Comparison of ENCODE assay signal across 16 cellular contexts in genomic region chr1:35564884-35565741, GRCh38. TPM values are rescaled to one million over a fixed set of nuclear protein-coding genes. Genes with fewer than 3 reads are reported as not detected.
DNase-seq lines count a peak whose midpoint lies in the region; ATAC-seq, FAIRE-seq and TF ChIP-seq lines count a peak whose summit lies in the region.
"Had no signal": no experiment of that assay in that cellular context is flagged by ENCODE, and none has a peak within 500 bp of the region (broad histone marks: within the 10 kb centered on the region; RNA-seq: fewer than 3 reads in every experiment).

No MANE protein-coding gene starts in this region.

- TF ChIP-seq RAD21 in K562 (CRISPR knock-in tag; conservative IDR thresholded peaks at IDR 0.05 in 1 of 2, IDR thresholded peaks at IDR 0.05 in 1 of 2) = no peak

- POLR2A ChIA-PET in activated CD4-positive, alpha-beta memory T cell treated with anti-CD3 and anti-CD28 coated beads for 36 hours (lab: Charles Lee) = interaction anchor here (1.5 to 1.6 kb wide), 2 partner anchors 114 to 150 kb away, joined by 4 to 5 read pairs; no protein-coding TSS in a partner anchor
- POLR2A ChIA-PET in activated CD4-positive, alpha-beta memory T cell treated with anti-CD3 and anti-CD28 coated beads, Interleukin-2, amount 10 ng/mL, durations not matched to agents 7 days and 5 days (lab: Charles Lee) = interaction anchor here (0.7 to 1.6 kb wide), 8 partner anchors 8 to 204 kb away, joined by 3 to 6 read pairs (median 3); partner anchors contain the start of genes CLSPN and TFAP2E
- POLR2A ChIA-PET in K562 (lab: Yijun Ruan, JAX) = interaction anchor here (0.6 to 1.6 kb wide), 9 partner anchors 13 to 633 kb away, joined by 3 to 13 read pairs (median 4); no protein-coding TSS in a partner anchor

- TF ChIP-seq CTCF in K562 (IDR thresholded peaks at IDR 0.05 in 2 of 3, conservative IDR thresholded peaks at IDR 0.05 in 1 of 3; ENCODE audit: insufficient read depth in 2 of 3, low read depth in 1 of 3, low read length in 3 of 3) = no peak

- no peak overlapping the region for H3K27ac ChIP-seq in K562 (ENCODE audit: extremely low read depth, low read depth, low read length)
- no peak overlapping the region for H3K27ac ChIP-seq in neuronal stem cell (replicated peaks; ENCODE audit: low read length)
- H3K27ac ChIP-seq in SJCRH30 = no peak overlapping the region
- H3K27ac ChIP-seq: breast epithelium, esophagus muscularis mucosa, lower lobe of right lung had no signal

- peak; percentile 1 for DNase-seq in activated CD4-positive, alpha-beta memory T cell treated with anti-CD3 and anti-CD28 coated beads for 36 hours
- DNase-seq in activated CD4-positive, alpha-beta memory T cell treated with anti-CD3 and anti-CD28 coated beads, Interleukin-2, amount 10 ng/mL, durations not matched to agents 7 days and 5 days = no peak
- peak; percentile 45 for DNase-seq in H7
- no peak for DNase-seq in K562 (ENCODE audit: extremely low read depth in 1 of 4, low spot score in 3 of 4)
- DNase-seq in neuronal stem cell (ENCODE audit: low spot score) = no peak
- DNase-seq in SJCRH30 = no peak
- no peak for DNase-seq in EL

- no peaks in the 10 kb centered on the region for H3K9me1 ChIP-seq in K562 (ENCODE audit: control insufficient read depth, insufficient read depth, low read length)

- H3K4me1 ChIP-seq in K562 (replicated peaks in 1 of 2; ENCODE audit: control insufficient read depth in 2 of 2, insufficient read depth in 2 of 2, low read length in 2 of 2) (peaks cover 0 to 25% of the 10 kb centered on the region in 2 experiments; a peak in 1 of 5 replicates), neuronal stem cell (ENCODE audit: control insufficient read depth in 2 of 2, insufficient read depth in 1 of 2, low read depth in 1 of 2, low read length in 2 of 2) (no peaks in the 10 kb centered on the region), SJCRH30 (peaks cover 4% of the 10 kb centered on the region)
- H3K4me1 ChIP-seq: lower lobe of right lung had no signal

- H3K4me2 ChIP-seq in K562 (ENCODE audit: insufficient read depth, low read length) (no peak overlapping the region), neuronal stem cell (ENCODE audit: insufficient read depth, low read length, poor library complexity, severe bottlenecking) (no peak overlapping the region)

- peaks cover 6% of the 10 kb centered on the region for H3K36me3 Mint-ChIP-seq in activated CD4-positive, alpha-beta memory T cell treated with anti-CD3 and anti-CD28 coated beads for 36 hours
- peaks cover 15% of the 10 kb centered on the region for H3K36me3 Mint-ChIP-seq in activated CD4-positive, alpha-beta memory T cell treated with anti-CD3 and anti-CD28 coated beads, Interleukin-2, amount 10 ng/mL, durations not matched to agents 7 days and 5 days (ENCODE audit: low read depth)
- H3K36me3 Mint-ChIP-seq: naive B cell had no signal

- no peak overlapping the region for H2BK120ac ChIP-seq in neuronal stem cell (ENCODE audit: low read depth, low read length)

- H3K27me3 Mint-ChIP-seq in activated CD4-positive, alpha-beta memory T cell treated with anti-CD3 and anti-CD28 coated beads for 36 hours = no peaks in the 10 kb centered on the region
- H3K27me3 Mint-ChIP-seq in activated CD4-positive, alpha-beta memory T cell treated with anti-CD3 and anti-CD28 coated beads, Interleukin-2, amount 10 ng/mL, durations not matched to agents 7 days and 5 days = no peaks in the 10 kb centered on the region
- H3K27me3 Mint-ChIP-seq: activated CD4-positive, alpha-beta T cell treated with anti-CD3 and anti-CD28 coated beads, Interleukin-2, amount 10 ng/mL, durations not matched to agents 7 days and 5 days; activated naive CD8-positive, alpha-beta T cell treated with anti-CD3 and anti-CD28 coated beads for 36 hours; naive B cell had no signal

- peak overlapping the region; percentile 29 for H3K18ac ChIP-seq in neuronal stem cell (ENCODE audit: low read length)

- no peaks in the 10 kb centered on the region for H3K79me2 ChIP-seq in K562 (ENCODE audit: control insufficient read depth, insufficient read depth, low read length)

- H3K9me3 Mint-ChIP-seq in activated CD4-positive, alpha-beta memory T cell treated with anti-CD3 and anti-CD28 coated beads for 36 hours = no peaks in the 10 kb centered on the region
- H3K9me3 Mint-ChIP-seq in activated CD4-positive, alpha-beta memory T cell treated with anti-CD3 and anti-CD28 coated beads, Interleukin-2, amount 10 ng/mL, durations not matched to agents 7 days and 5 days = no peaks in the 10 kb centered on the region
- H3K9me3 Mint-ChIP-seq: activated CD4-positive, alpha-beta T cell treated with anti-CD3 and anti-CD28 coated beads, Interleukin-2, amount 10 ng/mL, durations not matched to agents 7 days and 5 days; activated naive CD8-positive, alpha-beta T cell treated with anti-CD3 and anti-CD28 coated beads for 36 hours; naive B cell; type B pancreatic cell had no signal

- CTCF ChIA-PET in activated CD4-positive, alpha-beta memory T cell treated with anti-CD3 and anti-CD28 coated beads for 36 hours (lab: Charles Lee) = interaction anchor here (0.6 to 6.0 kb wide), 32 partner anchors 9 to 363 kb away, joined by 3 to 245 read pairs (median 4); partner anchors contain the start of genes CLSPN and KIAA0319L
- CTCF ChIA-PET in activated CD4-positive, alpha-beta memory T cell treated with anti-CD3 and anti-CD28 coated beads, Interleukin-2, amount 10 ng/mL, durations not matched to agents 7 days and 5 days (lab: Charles Lee) = interaction anchor here (0.5 to 5.9 kb wide), 33 partner anchors 8 to 535 kb away, joined by 3 to 159 read pairs (median 4); partner anchors contain the start of genes CLSPN, KIAA0319L and TFAP2E
- CTCF ChIA-PET in K562 (lab: Yijun Ruan, JAX; ENCODE audit: low intra/inter-chr PET ratio) = interaction anchor here (0.6 to 3.1 kb wide), 5 partner anchors 114 to 779 kb away, joined by 3 to 17 read pairs (median 4); no protein-coding TSS in a partner anchor

- H2BK12ac ChIP-seq in neuronal stem cell (ENCODE audit: low read length) = no peak overlapping the region

- H3K36me3 ChIP-seq in H7 (replicated peaks; ENCODE audit: control insufficient read depth, insufficient read depth, low read length) (peaks cover 14% of the 10 kb centered on the region), K562 (ENCODE audit: control insufficient read depth, insufficient read depth, low read length) (peaks cover 54% of the 10 kb centered on the region; the same call in 2 of the 3 replicates), neuronal stem cell (replicated peaks in 1 of 2; ENCODE audit: control insufficient read depth in 2 of 2, insufficient read depth in 2 of 2, low read length in 2 of 2) (peaks cover 23 to 55% of the 10 kb centered on the region in 2 donors), SJCRH30 (peaks cover 14% of the 10 kb centered on the region)
- H3K36me3 ChIP-seq: breast epithelium had no signal

- H2BK5ac ChIP-seq in neuronal stem cell (ENCODE audit: low read length) = no peak overlapping the region

- no peak overlapping the region for H3K4ac ChIP-seq in neuronal stem cell (ENCODE audit: low read length)

- H3K9ac ChIP-seq in K562 (ENCODE audit: insufficient read depth in 1 of 2, low read depth in 2 of 2, low read length in 2 of 2) (peak overlapping the region in 1 of 2 experiments; percentile 46; a peak in 1 of 4 replicates), neuronal stem cell (ENCODE audit: low read depth, low read length, poor library complexity) (no peak overlapping the region)

- H2BK15ac ChIP-seq in neuronal stem cell (ENCODE audit: low read length) = no peak overlapping the region

- WGBS in K562 (ENCODE audit: insufficient coverage, low coverage, missing lambda C conversion rate) = 84% methylated on average over 26 of the region's 28 CpGs
- WGBS in neuronal stem cell (ENCODE audit: extremely low coverage in 2 of 2, insufficient read length in 2 of 2, insufficient replicate concordance in 1 of 2), 2 donors = no CpG with 5 or more reads among the region's 28 CpGs

- no peak overlapping the region for H3K27ac Mint-ChIP-seq in activated CD4-positive, alpha-beta memory T cell treated with anti-CD3 and anti-CD28 coated beads for 36 hours
- no peak overlapping the region for H3K27ac Mint-ChIP-seq in activated CD4-positive, alpha-beta memory T cell treated with anti-CD3 and anti-CD28 coated beads, Interleukin-2, amount 10 ng/mL, durations not matched to agents 7 days and 5 days
- H3K27ac Mint-ChIP-seq: activated naive CD8-positive, alpha-beta T cell treated with anti-CD3 and anti-CD28 coated beads for 36 hours; type B pancreatic cell had no signal

- H3K27me3 ChIP-seq in H7 (ENCODE audit: control insufficient read depth, insufficient read depth, low read length) (peaks cover 6% of the 10 kb centered on the region), K562 (ENCODE audit: control insufficient read depth in 2 of 2, insufficient read depth in 2 of 2, low read length in 2 of 2) (no peaks in the 10 kb centered on the region), neuronal stem cell (ENCODE audit: control insufficient read depth in 3 of 3, insufficient read depth in 3 of 3, low read depth in 1 of 3, low read length in 3 of 3) (peaks cover 0 to 2% (median 0%) of the 10 kb centered on the region in 3 experiments), SJCRH30 (no peaks in the 10 kb centered on the region)
- H3K27me3 ChIP-seq: breast epithelium, dorsolateral prefrontal cortex had no signal

- in situ Hi-C loops in K562 (cut with MboI) = loop anchor here (5.0 to 10.0 kb wide), 4 partner anchors 118 to 360 kb away; no protein-coding TSS in a partner anchor

- H3K9me3 ChIP-seq in K562 (replicated peaks; ENCODE audit: control insufficient read depth, insufficient read depth, low read depth, low read length) (no peaks in the 10 kb centered on the region), neuronal stem cell (replicated peaks in 1 of 2; ENCODE audit: control insufficient read depth in 2 of 2, insufficient read depth in 1 of 2, low read depth in 1 of 2, low read length in 2 of 2) (no peaks in the 10 kb centered on the region), SJCRH30 (replicated peaks) (no peaks in the 10 kb centered on the region)
- H3K9me3 ChIP-seq: breast epithelium, esophagus muscularis mucosa, lower lobe of right lung had no signal

- peak overlapping the region; percentile 74 for H3K23ac ChIP-seq in neuronal stem cell (ENCODE audit: low read depth, low read length, poor library complexity)

- H4K8ac ChIP-seq in neuronal stem cell (ENCODE audit: low read depth, low read length) = no peak overlapping the region

- no peak for TF ChIP-seq POLR2A in K562 (conservative IDR thresholded peaks at IDR 0.05)

- peaks cover 23% of the 10 kb centered on the region; the same call in 1 of the 2 replicates for H4K20me1 ChIP-seq in K562 (replicated peaks; ENCODE audit: control insufficient read depth, insufficient read depth, low read length)

- BruUV-seq in K562 (replicated peaks; lab: Mats Ljungman, UMichigan) = no TSS peak

- H2AK5ac ChIP-seq in neuronal stem cell (ENCODE audit: low read depth, low read length) = peak overlapping the region; percentile 72

- intact Hi-C loops in activated CD4-positive, alpha-beta memory T cell treated with anti-CD3 and anti-CD28 coated beads for 36 hours (cut with micrococcal nuclease) = loop anchor here (1.0 kb wide), 1 partner anchor 114 kb away; no protein-coding TSS in a partner anchor
- intact Hi-C loops in K562 (cut with micrococcal nuclease) = loop anchor here (1.0 to 5.0 kb wide), 2 partner anchors 114 to 363 kb away; no protein-coding TSS in a partner anchor

- no peak overlapping the region for H4K91ac ChIP-seq in neuronal stem cell (ENCODE audit: low read depth, low read length, poor library complexity)

- no peak overlapping the region for H3K4me3 ChIP-seq in H7 (ENCODE audit: insufficient read depth, low read depth, low read length)
- no peak overlapping the region for H3K4me3 ChIP-seq in K562
- no peak overlapping the region for H3K4me3 ChIP-seq in neuronal stem cell (ENCODE audit: low read length in 2 of 2)
- no peak overlapping the region for H3K4me3 ChIP-seq in SJCRH30
- H3K4me3 ChIP-seq: breast epithelium, esophagus muscularis mucosa, lower lobe of right lung had no signal

- no peak overlapping the region for H3K4me3 Mint-ChIP-seq in activated CD4-positive, alpha-beta memory T cell treated with anti-CD3 and anti-CD28 coated beads for 36 hours
- no peak overlapping the region for H3K4me3 Mint-ChIP-seq in activated CD4-positive, alpha-beta memory T cell treated with anti-CD3 and anti-CD28 coated beads, Interleukin-2, amount 10 ng/mL, durations not matched to agents 7 days and 5 days
- H3K4me3 Mint-ChIP-seq: activated CD4-positive, alpha-beta T cell treated with anti-CD3 and anti-CD28 coated beads, Interleukin-2, amount 10 ng/mL, durations not matched to agents 7 days and 5 days; activated naive CD8-positive, alpha-beta T cell treated with anti-CD3 and anti-CD28 coated beads for 36 hours; type B pancreatic cell had no signal

- TF ChIP-seq EP300 in K562 (IDR thresholded peaks at IDR 0.05; ENCODE audit: low read length) = no peak

- H3K14ac ChIP-seq in neuronal stem cell (ENCODE audit: low read length) = no peak overlapping the region

- H2AFZ ChIP-seq in K562 (ENCODE audit: low read depth, low read length) (no peak overlapping the region), neuronal stem cell (ENCODE audit: low read length) (no peak overlapping the region)

- ATAC-seq in K562 (no peak), GM19397 (IDR thresholded peaks at IDR 0.05; ENCODE audit: unreplicated experiment) (no peak)

- H3K4me1 Mint-ChIP-seq in activated CD4-positive, alpha-beta memory T cell treated with anti-CD3 and anti-CD28 coated beads for 36 hours (ENCODE audit: low read depth) = peaks cover 14% of the 10 kb centered on the region
- H3K4me1 Mint-ChIP-seq in activated CD4-positive, alpha-beta memory T cell treated with anti-CD3 and anti-CD28 coated beads, Interleukin-2, amount 10 ng/mL, durations not matched to agents 7 days and 5 days = peaks cover 15% of the 10 kb centered on the region

- FAIRE-seq in K562 (lab: Jason Lieb, UNC) = no peak

- peaks cover 2% of the 10 kb centered on the region for H3K79me1 ChIP-seq in neuronal stem cell (ENCODE audit: low read depth, low read length)

RNA-seq across cellular contexts. Expression of gene NCDN, which starts 7.5 kb away (rescaled TPM):
- 10 to 100 TPM; 21.6 to 21.7 TPM for total RNA-seq in activated CD4-positive, alpha-beta memory T cell treated with anti-CD3 and anti-CD28 coated beads for 36 hours
- 10 to 100 TPM; 25.6 to 27.8 TPM for total RNA-seq in activated CD4-positive, alpha-beta memory T cell treated with anti-CD3 and anti-CD28 coated beads, Interleukin-2, amount 10 ng/mL, durations not matched to agents 7 days and 5 days
- 41.9 and 50.9 TPM in 2 replicates for total RNA-seq in H7 (2014; rRNA removed; shearing (Covaris generic))
- 18.2 and 51.7 TPM in 2 replicates for total RNA-seq in K562 (2011; cell fraction: chromatin; rRNA removed; ENCODE audit: low replicate concordance)
- 35.4 and 36.2 TPM in 2 replicates for total RNA-seq in K562 (2011; cell fraction: nucleolus; rRNA removed)
- total RNA-seq in K562 (2011; cell fraction: nucleoplasm; rRNA removed) = 27.1 and 28.9 TPM in 2 replicates
- total RNA-seq in K562 (2014; rRNA removed) = 16.4 and 20.4 TPM in 2 replicates
- 4.5 and 5.4 TPM in 2 replicates for total RNA-seq in K562 (2014; rRNA removed; fragmentation: Illumina TruSeq; extraction: Trizol)
- 10.7 and 13.3 TPM in 2 replicates for total RNA-seq in K562 (2015; rRNA removed; fragmentation: Illumina TruSeq; extraction: Trizol)
- total RNA-seq in K562 (2021) = 33.5 and 35.1 TPM in 2 replicates
- 8.1 and 14.6 TPM in 2 replicates for polyA plus RNA-seq in K562 (2011; rRNA removed)
- polyA plus RNA-seq in K562 (2011; cell fraction: cytosol; rRNA removed) = 11.3 and 22.9 TPM in 2 replicates
- polyA plus RNA-seq in K562 (2011; cell fraction: nucleus; rRNA removed) = 32.8 and 67.9 TPM in 2 replicates
- 23.9 and 26.1 TPM in 2 replicates for polyA plus RNA-seq in K562 (2012)
- polyA plus RNA-seq in K562 (2014; fragmentation: Illumina TruSeq; extraction: Trizol) = 16.0 and 26.9 TPM in 2 replicates
- polyA plus RNA-seq in K562 (2014; fragmentation: Nextera tagmentation; extraction: Ambion mirVana) = 1 to 10 TPM; 1.9 to 2.6 TPM
- polyA plus RNA-seq in K562 (2014; rRNA removed) = 20.0 and 24.8 TPM in 2 replicates
- polyA minus RNA-seq in K562 (2011; rRNA and poly(A)+ RNA removed) = 4.9 and 5.2 TPM in 2 replicates
- 13.6 and 15.4 TPM in 2 replicates for polyA minus RNA-seq in K562 (2011; cell fraction: cytosol; rRNA and poly(A)+ RNA removed)
- 16.6 and 17.4 TPM in 2 replicates for polyA minus RNA-seq in K562 (2011; cell fraction: nucleus; rRNA and poly(A)+ RNA removed)
- polyA plus RNA-seq in neuronal stem cell (2013, experiment 1 of 2) = 9.2 TPM
- 9.4 TPM for polyA plus RNA-seq in neuronal stem cell (2013, experiment 2 of 2)
- total RNA-seq in SJCRH30 (2014; rRNA removed; shearing (Covaris generic)) = 21.2 and 21.7 TPM in 2 replicates

RNA-seq across cellular contexts. Expression of gene KIAA0319L, which starts 7.9 kb away (rescaled TPM):
- total RNA-seq in activated CD4-positive, alpha-beta memory T cell treated with anti-CD3 and anti-CD28 coated beads for 36 hours = 10 to 100 TPM; 28.3 to 30.9 TPM
- total RNA-seq in activated CD4-positive, alpha-beta memory T cell treated with anti-CD3 and anti-CD28 coated beads, Interleukin-2, amount 10 ng/mL, durations not matched to agents 7 days and 5 days = 10 to 100 TPM; 48.4 to 53.2 TPM
- total RNA-seq in H7 (2014; rRNA removed; shearing (Covaris generic)) = 68.5 and 84.0 TPM in 2 replicates
- total RNA-seq in K562 (2011; cell fraction: chromatin; rRNA removed; ENCODE audit: low replicate concordance) = 218 and 257 TPM in 2 replicates
- total RNA-seq in K562 (2011; cell fraction: nucleolus; rRNA removed) = 151 and 178 TPM in 2 replicates
- total RNA-seq in K562 (2011; cell fraction: nucleoplasm; rRNA removed) = 203 and 242 TPM in 2 replicates
- total RNA-seq in K562 (2014; rRNA removed) = 22.7 and 26.9 TPM in 2 replicates
- total RNA-seq in K562 (2014; rRNA removed; fragmentation: Illumina TruSeq; extraction: Trizol) = 29.3 and 30.2 TPM in 2 replicates
- 25.0 and 27.4 TPM in 2 replicates for total RNA-seq in K562 (2015; rRNA removed; fragmentation: Illumina TruSeq; extraction: Trizol)
- total RNA-seq in K562 (2021) = 32.7 and 33.2 TPM in 2 replicates
- 51.7 and 66.5 TPM in 2 replicates for polyA plus RNA-seq in K562 (2011; rRNA removed)
- polyA plus RNA-seq in K562 (2011; cell fraction: cytosol; rRNA removed) = 29.9 and 48.2 TPM in 2 replicates
- polyA plus RNA-seq in K562 (2011; cell fraction: nucleus; rRNA removed) = 76.5 and 77.3 TPM in 2 replicates
- polyA plus RNA-seq in K562 (2012) = 29.4 and 50.6 TPM in 2 replicates
- 32.2 and 40.1 TPM in 2 replicates for polyA plus RNA-seq in K562 (2014; fragmentation: Illumina TruSeq; extraction: Trizol)
- 1 to 10 TPM; 2.4 to 5.9 TPM for polyA plus RNA-seq in K562 (2014; fragmentation: Nextera tagmentation; extraction: Ambion mirVana)
- polyA plus RNA-seq in K562 (2014; rRNA removed) = 23.4 and 28.5 TPM in 2 replicates
- 84.3 and 87.6 TPM in 2 replicates for polyA minus RNA-seq in K562 (2011; rRNA and poly(A)+ RNA removed)
- 28.8 and 38.0 TPM in 2 replicates for polyA minus RNA-seq in K562 (2011; cell fraction: cytosol; rRNA and poly(A)+ RNA removed)
- 47.7 and 95.0 TPM in 2 replicates for polyA minus RNA-seq in K562 (2011; cell fraction: nucleus; rRNA and poly(A)+ RNA removed)
- 28.2 TPM for polyA plus RNA-seq in neuronal stem cell (2013, experiment 1 of 2)
- polyA plus RNA-seq in neuronal stem cell (2013, experiment 2 of 2) = 29.4 TPM
- 25.4 and 29.9 TPM in 2 replicates for total RNA-seq in SJCRH30 (2014; rRNA removed; shearing (Covaris generic))

RNA-seq across cellular contexts. Expression of gene TFAP2E, which starts 8.0 kb away (rescaled TPM):
- total RNA-seq in activated CD4-positive, alpha-beta memory T cell treated with anti-CD3 and anti-CD28 coated beads for 36 hours = under 1 TPM; 0.17 to 0.76 TPM
- under 1 TPM; 0.65 to 0.85 TPM for total RNA-seq in activated CD4-positive, alpha-beta memory T cell treated with anti-CD3 and anti-CD28 coated beads, Interleukin-2, amount 10 ng/mL, durations not matched to agents 7 days and 5 days
- total RNA-seq in H7 (2014; rRNA removed; shearing (Covaris generic)) = 0.94 and 2.2 TPM in 2 replicates
- total RNA-seq in K562 (2011; cell fraction: chromatin; rRNA removed; ENCODE audit: low replicate concordance) = 0.30 and 0.44 TPM in 2 replicates
- 0.39 TPM in 1 of 2 replicates, not detected in the other for total RNA-seq in K562 (2011; cell fraction: nucleolus; rRNA removed)
- 0.81 TPM in 1 of 2 replicates, not detected in the other for total RNA-seq in K562 (2011; cell fraction: nucleoplasm; rRNA removed)
- total RNA-seq in K562 (2014; rRNA removed) (not detected in 2 replicates), K562 (2014; rRNA removed; fragmentation: Illumina TruSeq; extraction: Trizol) (not detected in 2 replicates), K562 (2015; rRNA removed; fragmentation: Illumina TruSeq; extraction: Trizol) (0.11 TPM in 1 of 2 replicates, not detected in the other), K562 (2021) (not detected in 2 replicates)
- polyA plus RNA-seq in K562 (2011; rRNA removed) (0.07 and 0.11 TPM in 2 replicates), K562 (2014; fragmentation: Illumina TruSeq; extraction: Trizol) (not detected in 2 replicates), K562 (2014; fragmentation: Nextera tagmentation; extraction: Ambion mirVana) (under 1 TPM; 0.03 to 0.06 TPM), K562 (2014; rRNA removed) (0.04 and 0.07 TPM in 2 replicates)
- not detected in 2 replicates for polyA plus RNA-seq in K562 (2011; cell fraction: cytosol; rRNA removed)
- polyA plus RNA-seq in K562 (2011; cell fraction: nucleus; rRNA removed) = 0.31 and 0.38 TPM in 2 replicates
- 0.20 and 0.58 TPM in 2 replicates for polyA plus RNA-seq in K562 (2012)
- polyA minus RNA-seq in K562 (2011; rRNA and poly(A)+ RNA removed) = 0.14 TPM in 1 of 2 replicates, not detected in the other
- not detected in 2 replicates for polyA minus RNA-seq in K562 (2011; cell fraction: cytosol; rRNA and poly(A)+ RNA removed)
- not detected in 2 replicates for polyA minus RNA-seq in K562 (2011; cell fraction: nucleus; rRNA and poly(A)+ RNA removed)
- polyA plus RNA-seq in neuronal stem cell (2013, experiment 1 of 2) = 0.25 TPM
- polyA plus RNA-seq in neuronal stem cell (2013, experiment 2 of 2) = 0.24 TPM
- total RNA-seq in SJCRH30 (2014; rRNA removed; shearing (Covaris generic)) = 9.8 and 10.9 TPM in 2 replicates

Comparison
In these comparisons a context has a peak if more than half of its experiments do, and no peak if none do; other contexts are left out.
1. DNase-seq: peak in activated CD4-positive, alpha-beta memory T cell treated with anti-CD3 and anti-CD28 coated beads for 36 hours (single experiment) and H7 (single experiment); none in activated CD4-positive, alpha-beta memory T cell treated with anti-CD3 and anti-CD28 coated beads, Interleukin-2, amount 10 ng/mL, durations not matched to agents 7 days and 5 days (single experiment), K562 (0 of 4), neuronal stem cell (single experiment), SJCRH30 (0 of 2) and EL (single experiment).